8 cellular contexts compared by ENCODE assay signal in genomic region chr17:27293359-27293897, GRCh38. TPM values are rescaled to one million over a fixed set of nuclear protein-coding genes. Genes with fewer than 3 reads are reported as not detected.
DNase-seq lines count a peak whose midpoint lies in the region; ATAC-seq lines count a peak whose summit lies in the region.

No MANE protein-coding gene starts in this region.

- no peaks in the 10 kb centered on the region for H3K27me3 Mint-ChIP-seq in activated T-cell treated with anti-CD3 and anti-CD28 coated beads, Interleukin-2, amount 50 U/mL, for 72 hours (ENCODE audit: low read depth)
- H3K27me3 Mint-ChIP-seq in stimulated activated naive CD8-positive, alpha-beta T cell treated with anti-CD3 and anti-CD28 coated beads, Interleukin-15, amount 100 ng/mL, for 72 hours = no peaks in the 10 kb centered on the region

- no peak for ATAC-seq in activated T-cell treated with anti-CD3 and anti-CD28 coated beads, Interleukin-2, amount 50 U/mL, for 72 hours (replicated peaks in 1 of 2)
- no peak for ATAC-seq in stimulated activated naive CD8-positive, alpha-beta T cell treated with anti-CD3 and anti-CD28 coated beads, Interleukin-15, amount 100 ng/mL, for 72 hours
- no peak for ATAC-seq in GM21717 (IDR thresholded peaks at IDR 0.05; ENCODE audit: unreplicated experiment)
- no peak for ATAC-seq in GM19397 (IDR thresholded peaks at IDR 0.05; ENCODE audit: unreplicated experiment)
- ATAC-seq in HG03565 (IDR thresholded peaks at IDR 0.05; ENCODE audit: unreplicated experiment) = no peak

- peak overlapping the region; percentile 97 to 100 for H3K4me3 Mint-ChIP-seq in activated T-cell treated with anti-CD3 and anti-CD28 coated beads, Interleukin-2, amount 50 U/mL, for 72 hours
- peak overlapping the region; percentile 87 to 99 for H3K4me3 Mint-ChIP-seq in stimulated activated naive CD8-positive, alpha-beta T cell treated with anti-CD3 and anti-CD28 coated beads, Interleukin-15, amount 100 ng/mL, for 72 hours

- peaks cover 38% of the 10 kb centered on the region for H3K4me1 Mint-ChIP-seq in activated T-cell treated with anti-CD3 and anti-CD28 coated beads, Interleukin-2, amount 50 U/mL, for 72 hours (ENCODE audit: low read depth)
- peaks cover 38% of the 10 kb centered on the region for H3K4me1 Mint-ChIP-seq in stimulated activated naive CD8-positive, alpha-beta T cell treated with anti-CD3 and anti-CD28 coated beads, Interleukin-15, amount 100 ng/mL, for 72 hours

- peaks cover 4 to 6% of the 10 kb centered on the region in 2 donors for H3K36me3 Mint-ChIP-seq in activated T-cell treated with anti-CD3 and anti-CD28 coated beads, Interleukin-2, amount 50 U/mL, for 72 hours (ENCODE audit: insufficient read depth in 2 of 2)

- peak; percentile 8 for DNase-seq in stimulated activated CD4-positive, alpha-beta T cell treated with anti-CD3 and anti-CD28 coated beads, Interleukin-15, amount 100 ng/mL, for 24 hours
- no peak for DNase-seq in stimulated activated CD4-positive, alpha-beta T cell treated with anti-CD3 and anti-CD28 coated beads, Interleukin-4, amount 100 ng/mL, for 4 hours
- peak in 1 of 2 donors; percentile 11 for DNase-seq in activated T-cell treated with anti-CD3 and anti-CD28 coated beads, Interleukin-2, amount 50 U/mL, for 72 hours
- DNase-seq in iPS-NIHi11 (ENCODE audit: low spot score) = peak; percentile 17
- DNase-seq in stimulated activated naive CD8-positive, alpha-beta T cell treated with anti-CD3 and anti-CD28 coated beads, Interleukin-15, amount 100 ng/mL, for 72 hours = peak in 1 of 2 donors; percentile 23

- peak overlapping the region; percentile 100 for H3K27ac Mint-ChIP-seq in activated T-cell treated with anti-CD3 and anti-CD28 coated beads, Interleukin-2, amount 50 U/mL, for 72 hours
- peak overlapping the region; percentile 98 for H3K27ac Mint-ChIP-seq in stimulated activated naive CD8-positive, alpha-beta T cell treated with anti-CD3 and anti-CD28 coated beads, Interleukin-15, amount 100 ng/mL, for 72 hours

- H3K9me3 Mint-ChIP-seq in activated T-cell treated with anti-CD3 and anti-CD28 coated beads, Interleukin-2, amount 50 U/mL, for 72 hours = no peaks in the 10 kb centered on the region
- no peaks in the 10 kb centered on the region for H3K9me3 Mint-ChIP-seq in stimulated activated naive CD8-positive, alpha-beta T cell treated with anti-CD3 and anti-CD28 coated beads, Interleukin-15, amount 100 ng/mL, for 72 hours

RNA-seq across cellular contexts. Expression of gene WSB1, which starts 0.5 kb away (rescaled TPM):
- total RNA-seq in activated T-cell treated with anti-CD3 and anti-CD28 coated beads, Interleukin-2, amount 50 U/mL, for 72 hours = 100 to 1,000 TPM; 104 to 126 TPM

Comparison
In these comparisons a context has a peak if more than half of its experiments do, and no peak if none do; other contexts are left out.
1. DNase-seq: peak in stimulated activated CD4-positive, alpha-beta T cell treated with anti-CD3 and anti-CD28 coated beads, Interleukin-15, amount 100 ng/mL, for 24 hours (single experiment) and iPS-NIHi11 (single experiment); none in stimulated activated CD4-positive, alpha-beta T cell treated with anti-CD3 and anti-CD28 coated beads, Interleukin-4, amount 100 ng/mL, for 4 hours (0 of 2).